Comparison of ENCODE assay signal across 8 cellular contexts in the genomic region with DNA sequence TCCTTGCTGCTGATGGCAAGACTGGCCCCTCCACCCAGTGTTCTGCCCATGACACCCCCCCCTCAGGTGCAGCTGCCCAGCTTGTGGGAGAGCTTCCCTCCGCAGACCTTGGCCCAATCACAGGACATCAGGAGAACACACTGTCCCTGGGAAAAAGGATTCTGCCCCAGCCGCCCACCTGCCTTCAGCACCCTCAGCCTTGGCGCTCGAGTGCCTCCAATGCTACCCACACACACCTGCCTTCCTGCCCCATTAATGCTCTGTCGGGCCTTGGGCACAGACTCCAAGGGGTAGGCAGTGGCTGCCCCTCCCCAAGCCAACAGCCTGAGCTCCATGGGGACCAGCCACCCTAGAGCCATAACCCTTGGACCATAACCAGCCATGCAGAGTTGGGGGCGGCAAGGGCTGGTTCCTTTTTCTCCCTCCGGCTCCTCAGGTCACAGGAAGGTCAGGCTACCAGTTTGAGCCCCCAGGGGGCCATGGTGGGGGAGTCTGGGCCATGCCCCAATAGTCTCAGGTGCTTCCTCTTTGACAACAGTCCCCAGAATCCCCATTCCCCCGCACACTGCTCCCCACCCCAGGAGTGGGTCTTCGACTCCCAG. TPM values are rescaled to one million over a fixed set of nuclear protein-coding genes. Genes with fewer than 3 reads are reported as not detected.
A peak's percentile ranks its signal among the peaks of the same experiment; 100 is the strongest.
DNase-seq lines count a peak whose midpoint lies in the region; ATAC-seq and TF ChIP-seq lines count a peak whose summit lies in the region.
"Had no signal": no experiment of that assay in that cellular context is flagged by ENCODE, and none has a peak within 500 bp of the region (broad histone marks: within the 10 kb centered on the region; RNA-seq: fewer than 3 reads in every experiment).

No MANE protein-coding gene starts in this region.

- POLR2A ChIA-PET in HEK293 (lab: Yijun Ruan, JAX), result interaction anchor here (0.6 to 1.2 kb wide), 2 partner anchors 14 to 60 kb away, joined by 4 to 9 read pairs; no protein-coding TSS in a partner anchor

- no peak for ATAC-seq in omental fat pad (ENCODE audit: low FRiP score)
- no peak for ATAC-seq in GM21786 (IDR thresholded peaks at IDR 0.05; ENCODE audit: unreplicated experiment)

- no peak for TF ChIP-seq CTCF in GM12864 (IDR thresholded peaks at IDR 0.05; ENCODE audit: low read depth, low read length, missing control alignments)
- TF ChIP-seq CTCF in HEK293 (tag by site-specific recombination; IDR thresholded peaks at IDR 0.05), result no peak
- no peak for TF ChIP-seq CTCF in nephron progenitor cell (IDR thresholded peaks at IDR 0.05)
- TF ChIP-seq CTCF in omental fat pad (IDR thresholded peaks at IDR 0.05), result no peak

- H3K9me3 Mint-ChIP-seq in activated T-helper 1 cell treated with anti-CD3 and anti-CD28 coated beads, Interleukin-12 subunit alpha, Interleukin-12 subunit beta, Interleukin-2, Interleukin-4 antibody, amounts not matched to agents 30 ng/mL and 10 ng/mL and 1 ng/mL, durations not matched to agents 14 hours and 24 hours and 36 hours, result no peaks in the 10 kb centered on the region
- no peaks in the 10 kb centered on the region for H3K9me3 Mint-ChIP-seq in nephron progenitor cell

- H3K4me3 ChIP-seq in GM12864 (ENCODE audit: low read depth, low read length) (peak overlapping the region; percentile 62), HEK293 (ENCODE audit: low read depth, low read length) (no peak overlapping the region)

- H3K9me3 ChIP-seq in HEK293 (ENCODE audit: control insufficient read depth, insufficient read depth, low read depth, low read length), result no peaks in the 10 kb centered on the region

- intact Hi-C loops in activated T-helper 1 cell treated with anti-CD3 and anti-CD28 coated beads, Interleukin-12 subunit alpha, Interleukin-12 subunit beta, Interleukin-2, Interleukin-4 antibody, amounts not matched to agents 30 ng/mL and 10 ng/mL and 1 ng/mL, durations not matched to agents 14 hours and 24 hours and 36 hours (cut with micrococcal nuclease), result loop anchor here (5.0 kb wide), 1 partner anchor 35 kb away; a partner anchor contains a TSS

- no peaks in the 10 kb centered on the region; a peak in 1 of 3 replicates for H3K36me3 ChIP-seq in HEK293 (ENCODE audit: control insufficient read depth in 2 of 2, insufficient read depth in 1 of 2, low read length in 2 of 2)

- H3K36me3 Mint-ChIP-seq in activated T-helper 1 cell treated with anti-CD3 and anti-CD28 coated beads, Interleukin-12 subunit alpha, Interleukin-12 subunit beta, Interleukin-2, Interleukin-4 antibody, amounts not matched to agents 30 ng/mL and 10 ng/mL and 1 ng/mL, durations not matched to agents 14 hours and 24 hours and 36 hours (ENCODE audit: low read depth), result peaks cover 2% of the 10 kb centered on the region
- H3K36me3 Mint-ChIP-seq in nephron progenitor cell (ENCODE audit: low read depth), result peaks cover 6% of the 10 kb centered on the region

- CTCF ChIA-PET in HEK293 (lab: Yijun Ruan, JAX), result no interaction called here

- peaks cover 9% of the 10 kb centered on the region; the same call in 1 of the 2 replicates for H3K4me1 ChIP-seq in HEK293 (ENCODE audit: control insufficient read depth, insufficient read depth, low read length)

- H3K4me1 Mint-ChIP-seq in activated T-helper 1 cell treated with anti-CD3 and anti-CD28 coated beads, Interleukin-12 subunit alpha, Interleukin-12 subunit beta, Interleukin-2, Interleukin-4 antibody, amounts not matched to agents 30 ng/mL and 10 ng/mL and 1 ng/mL, durations not matched to agents 14 hours and 24 hours and 36 hours (ENCODE audit: low read depth), result peaks cover 12% of the 10 kb centered on the region
- peaks cover 41% of the 10 kb centered on the region for H3K4me1 Mint-ChIP-seq in nephron progenitor cell

- H3K4me3 Mint-ChIP-seq in activated T-helper 1 cell treated with anti-CD3 and anti-CD28 coated beads, Interleukin-12 subunit alpha, Interleukin-12 subunit beta, Interleukin-2, Interleukin-4 antibody, amounts not matched to agents 30 ng/mL and 10 ng/mL and 1 ng/mL, durations not matched to agents 14 hours and 24 hours and 36 hours, result peak overlapping the region; percentile 76
- peak overlapping the region; percentile 81 for H3K4me3 Mint-ChIP-seq in nephron progenitor cell

- H3K27me3 Mint-ChIP-seq in activated T-helper 1 cell treated with anti-CD3 and anti-CD28 coated beads, Interleukin-12 subunit alpha, Interleukin-12 subunit beta, Interleukin-2, Interleukin-4 antibody, amounts not matched to agents 30 ng/mL and 10 ng/mL and 1 ng/mL, durations not matched to agents 14 hours and 24 hours and 36 hours (ENCODE audit: insufficient read depth), result peaks cover 8% of the 10 kb centered on the region
- H3K27me3 Mint-ChIP-seq in nephron progenitor cell (ENCODE audit: low read depth, poor library complexity), result peaks cover 10% of the 10 kb centered on the region

- peak; percentile 43 for DNase-seq in GM12864 (ENCODE audit: low read depth)
- no peak for DNase-seq in activated T-helper 1 cell treated with anti-CD3 and anti-CD28 coated beads, Interleukin-12 subunit alpha, Interleukin-12 subunit beta, Interleukin-2, Interleukin-4 antibody, amounts not matched to agents 30 ng/mL and 10 ng/mL and 1 ng/mL, durations not matched to agents 14 hours and 24 hours and 36 hours (ENCODE audit: low spot score)
- DNase-seq in nephron progenitor cell, result no peak
- DNase-seq in middle frontal gyrus (ENCODE audit: extremely low spot score, low spot score), result no peak
- DNase-seq in omental fat pad (ENCODE audit: low spot score), result no peak
- DNase-seq: activated effector memory CD4-positive, alpha-beta T cell treated with anti-CD3 and anti-CD28 coated beads, Interleukin-2, amount 50 U/mL, for 16 hours had no signal

- H3K27ac Mint-ChIP-seq in activated T-helper 1 cell treated with anti-CD3 and anti-CD28 coated beads, Interleukin-12 subunit alpha, Interleukin-12 subunit beta, Interleukin-2, Interleukin-4 antibody, amounts not matched to agents 30 ng/mL and 10 ng/mL and 1 ng/mL, durations not matched to agents 14 hours and 24 hours and 36 hours, result peak overlapping the region; percentile 55
- H3K27ac Mint-ChIP-seq in nephron progenitor cell, result no peak overlapping the region

- no peak overlapping the region for H3K27ac ChIP-seq in HEK293 (ENCODE audit: extremely low read depth, low read depth, low read length)

TF ChIP-seq in HEK293, 187 proteins besides CTCF, POLR2A, EP300 and RAD21 (continues in another document):
- TF ChIP-seq, protein P1, sequence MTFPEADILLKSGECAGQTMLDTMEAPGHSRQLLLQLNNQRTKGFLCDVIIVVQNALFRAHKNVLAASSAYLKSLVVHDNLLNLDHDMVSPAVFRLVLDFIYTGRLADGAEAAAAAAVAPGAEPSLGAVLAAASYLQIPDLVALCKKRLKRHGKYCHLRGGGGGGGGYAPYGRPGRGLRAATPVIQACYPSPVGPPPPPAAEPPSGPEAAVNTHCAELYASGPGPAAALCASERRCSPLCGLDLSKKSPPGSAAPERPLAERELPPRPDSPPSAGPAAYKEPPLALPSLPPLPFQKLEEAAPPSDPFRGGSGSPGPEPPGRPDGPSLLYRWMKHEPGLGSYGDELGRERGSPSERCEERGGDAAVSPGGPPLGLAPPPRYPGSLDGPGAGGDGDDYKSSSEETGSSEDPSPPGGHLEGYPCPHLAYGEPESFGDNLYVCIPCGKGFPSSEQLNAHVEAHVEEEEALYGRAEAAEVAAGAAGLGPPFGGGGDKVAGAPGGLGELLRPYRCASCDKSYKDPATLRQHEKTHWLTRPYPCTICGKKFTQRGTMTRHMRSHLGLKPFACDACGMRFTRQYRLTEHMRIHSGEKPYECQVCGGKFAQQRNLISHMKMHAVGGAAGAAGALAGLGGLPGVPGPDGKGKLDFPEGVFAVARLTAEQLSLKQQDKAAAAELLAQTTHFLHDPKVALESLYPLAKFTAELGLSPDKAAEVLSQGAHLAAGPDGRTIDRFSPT (tag by site-specific recombination; IDR thresholded peaks at IDR 0.05), result 0 out of 2 replicates have a peak, but pooled peaks have one; percentile 43
- TF ChIP-seq, protein P2, sequence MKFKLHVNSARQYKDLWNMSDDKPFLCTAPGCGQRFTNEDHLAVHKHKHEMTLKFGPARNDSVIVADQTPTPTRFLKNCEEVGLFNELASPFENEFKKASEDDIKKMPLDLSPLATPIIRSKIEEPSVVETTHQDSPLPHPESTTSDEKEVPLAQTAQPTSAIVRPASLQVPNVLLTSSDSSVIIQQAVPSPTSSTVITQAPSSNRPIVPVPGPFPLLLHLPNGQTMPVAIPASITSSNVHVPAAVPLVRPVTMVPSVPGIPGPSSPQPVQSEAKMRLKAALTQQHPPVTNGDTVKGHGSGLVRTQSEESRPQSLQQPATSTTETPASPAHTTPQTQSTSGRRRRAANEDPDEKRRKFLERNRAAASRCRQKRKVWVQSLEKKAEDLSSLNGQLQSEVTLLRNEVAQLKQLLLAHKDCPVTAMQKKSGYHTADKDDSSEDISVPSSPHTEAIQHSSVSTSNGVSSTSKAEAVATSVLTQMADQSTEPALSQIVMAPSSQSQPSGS (tag by site-specific recombination; IDR thresholded peaks at IDR 0.05; ENCODE audit: low read depth), result no peak
- TF ChIP-seq EGR2 (tag by site-specific recombination; IDR thresholded peaks at IDR 0.05; ENCODE audit: low read depth), result peak; percentile 74
- TF ChIP-seq ZNF549 (tag by site-specific recombination; IDR thresholded peaks at IDR 0.05), result no peak
- TF ChIP-seq ZFHX2 (tag by site-specific recombination; conservative IDR thresholded peaks at IDR 0.05), result peak; percentile 82

RNA-seq across cellular contexts. Expression of a gene that starts 1.3 kb away (rescaled TPM):
- 2.1 and 2.2 TPM in 2 replicates for total RNA-seq in activated T-helper 1 cell treated with anti-CD3 and anti-CD28 coated beads, Interleukin-12 subunit alpha, Interleukin-12 subunit beta, Interleukin-2, Interleukin-4 antibody, amounts not matched to agents 30 ng/mL and 10 ng/mL and 1 ng/mL, durations not matched to agents 14 hours and 24 hours and 36 hours
- total RNA-seq in omental fat pad, result 1 to 10 TPM; 2.8 to 5.1 (median 4.0) TPM

RNA-seq across cellular contexts. Expression of a gene that starts 2.0 kb away (rescaled TPM):
- not detected in 2 replicates for total RNA-seq in activated T-helper 1 cell treated with anti-CD3 and anti-CD28 coated beads, Interleukin-12 subunit alpha, Interleukin-12 subunit beta, Interleukin-2, Interleukin-4 antibody, amounts not matched to agents 30 ng/mL and 10 ng/mL and 1 ng/mL, durations not matched to agents 14 hours and 24 hours and 36 hours
- total RNA-seq in omental fat pad, result not detected

RNA-seq across cellular contexts. Expression of a gene that starts 10.6 kb away (rescaled TPM):
- 0.29 and 0.49 TPM in 2 replicates for total RNA-seq in activated T-helper 1 cell treated with anti-CD3 and anti-CD28 coated beads, Interleukin-12 subunit alpha, Interleukin-12 subunit beta, Interleukin-2, Interleukin-4 antibody, amounts not matched to agents 30 ng/mL and 10 ng/mL and 1 ng/mL, durations not matched to agents 14 hours and 24 hours and 36 hours
- not detected for total RNA-seq in omental fat pad

RNA-seq across cellular contexts. Expression of a gene that starts 15.6 kb away (rescaled TPM):
- total RNA-seq in activated T-helper 1 cell treated with anti-CD3 and anti-CD28 coated beads, Interleukin-12 subunit alpha, Interleukin-12 subunit beta, Interleukin-2, Interleukin-4 antibody, amounts not matched to agents 30 ng/mL and 10 ng/mL and 1 ng/mL, durations not matched to agents 14 hours and 24 hours and 36 hours, result 89.1 and 96.4 TPM in 2 replicates
- 10 to 100 TPM; 19.9 to 61.2 (median 31.2) TPM for total RNA-seq in omental fat pad

RNA-seq across cellular contexts. Expression of a gene that starts 20.5 kb away (rescaled TPM):
- 0.34 and 0.69 TPM in 2 replicates for total RNA-seq in activated T-helper 1 cell treated with anti-CD3 and anti-CD28 coated beads, Interleukin-12 subunit alpha, Interleukin-12 subunit beta, Interleukin-2, Interleukin-4 antibody, amounts not matched to agents 30 ng/mL and 10 ng/mL and 1 ng/mL, durations not matched to agents 14 hours and 24 hours and 36 hours
- 1 to 10 TPM in 2 of 4 donors, under 1 TPM in 1, not detected in 1; 0.79 to 3.1 (median 2.1) TPM for total RNA-seq in omental fat pad
